In the genomic region with DNA sequence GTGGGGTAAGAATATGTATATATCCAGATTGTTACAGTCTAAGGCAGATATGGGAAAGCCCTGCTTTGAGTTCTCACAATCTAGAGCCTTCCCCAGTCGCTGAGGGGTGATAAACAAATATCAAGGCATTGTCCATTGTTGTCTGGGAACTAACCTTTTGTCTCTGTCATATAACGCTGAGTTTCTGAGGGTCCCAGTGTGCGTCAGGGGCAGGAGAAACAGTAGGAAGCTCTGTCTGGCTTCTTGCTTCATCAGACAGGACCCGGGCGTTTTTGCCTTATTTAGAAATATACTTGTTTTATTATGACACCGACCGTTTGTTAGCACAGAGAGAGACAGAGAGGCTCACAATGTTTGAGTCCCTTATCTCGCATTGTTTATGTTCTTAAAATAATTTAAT, we compare ENCODE assay signal across 23 cellular contexts.
"Had no signal": no experiment of that assay in that cellular context is flagged by ENCODE, and none has a peak within 500 bp of the region (broad histone marks: within the 10 kb centered on the region; RNA-seq: fewer than 3 reads in every experiment).

No MANE protein-coding gene starts in this region.

- ATAC-seq: activated CD4-positive, CD25-positive, alpha-beta regulatory T cell treated with anti-CD3 and anti-CD28 coated beads, Interleukin-2, amount 50 U/mL, for 24 hours; activated naive CD4-positive, alpha-beta T cell treated with anti-CD3 and anti-CD28 coated beads, Interleukin-2, amount 50 U/mL, for 72 hours; activated naive CD8-positive, alpha-beta T cell treated with anti-CD3 and anti-CD28 coated beads, Interleukin-2, amount 50 U/mL, for 24 hours; activated T-cell treated with anti-CD3 and anti-CD28 coated beads, Interleukin-2, amount 50 U/mL, for 4 hours; Right ventricle myocardium inferior; SK-N-SH treated with all-trans-retinoic acid at 6 μM for 48 hours had no signal

- DNase-seq: activated CD4-positive, alpha-beta T cell treated with anti-CD3 and anti-CD28 coated beads for 48 hours; activated CD4-positive, alpha-beta T cell treated with anti-CD3 and anti-CD28 coated beads, Interleukin-2, amount 50 U/mL, for 48 hours; activated CD8-positive, alpha-beta memory T cell treated with anti-CD3 and anti-CD28 coated beads for 24 hours; activated effector memory CD4-positive, alpha-beta T cell treated with anti-CD3 and anti-CD28 coated beads, Interleukin-2, amount 50 U/mL, for 16 hours; activated naive CD4-positive, alpha-beta T cell treated with Interleukin-2 at 50 U/mL for 16 hours; activated naive CD8-positive, alpha-beta T cell treated with anti-CD3 and anti-CD28 coated beads, Interleukin-2, amount 50 U/mL, for 24 hours; activated T-cell treated with anti-CD3 and anti-CD28 coated beads, Interleukin-2, amount 50 U/mL, for 4 hours; amniotic stem cell; KG1; NCI-H1048; NCI-H1417; NCI-H1930; NCI-H2107; NCI-H2171 treated with DMSO at 0.1 percent for 48 hours; NCI-H226; NCI-H510A; NCI-H69; RPMI8226; SW 1271 had no signal
